Comparison of ENCODE assay signal across 16 cellular contexts in genomic region chrX:14963447-14964236, GRCh38.
DNase-seq lines count a peak whose midpoint lies in the region; ATAC-seq and TF ChIP-seq lines count a peak whose summit lies in the region.
"Had no signal": no experiment of that assay in that cellular context is flagged by ENCODE, and none has a peak within 500 bp of the region (broad histone marks: within the 10 kb centered on the region; RNA-seq: fewer than 3 reads in every experiment).

No MANE protein-coding gene starts in this region.

- H3K4me3 Mint-ChIP-seq in neural crest cell (no peak overlapping the region), GM23338 (no peak overlapping the region)
- H3K4me3 Mint-ChIP-seq: CD8-positive, alpha-beta memory T cell; central memory CD8-positive, alpha-beta T cell; naive B cell had no signal

- no peak overlapping the region for H2AFZ ChIP-seq in GM23338

- no peaks in the 10 kb centered on the region for H3K4me1 ChIP-seq in GM23338 (ENCODE audit: insufficient read depth)
- H3K4me1 ChIP-seq in sigmoid colon = no peaks in the 10 kb centered on the region
- H3K4me1 ChIP-seq: right lobe of liver had no signal

- H3K27me3 Mint-ChIP-seq in neural crest cell (ENCODE audit: low read depth) = no peaks in the 10 kb centered on the region
- no peaks in the 10 kb centered on the region for H3K27me3 Mint-ChIP-seq in GM23338 (ENCODE audit: insufficient read depth, low read depth, poor library complexity)
- H3K27me3 Mint-ChIP-seq: central memory CD8-positive, alpha-beta T cell; naive B cell had no signal

- TF ChIP-seq CTCF in choroid plexus epithelial cell (conservative IDR thresholded peaks at IDR 0.05; ENCODE audit: low read depth, low read length) (no peak), neural crest cell (conservative IDR thresholded peaks at IDR 0.05) (no peak), GM23338 (conservative IDR thresholded peaks at IDR 0.05; ENCODE audit: low read depth in 2 of 2) (no peak), sigmoid colon (IDR thresholded peaks at IDR 0.05) (no peak)

- TF ChIP-seq EP300 in sigmoid colon (IDR thresholded peaks at IDR 0.05) = no peak

- ATAC-seq in GM23338 = no peak
- ATAC-seq: right lobe of liver had no signal

- H3K27me3 ChIP-seq in GM23338 (ENCODE audit: insufficient read depth) (no peaks in the 10 kb centered on the region), sigmoid colon (no peaks in the 10 kb centered on the region)
- H3K27me3 ChIP-seq: MG63, right lobe of liver had no signal

- no peak for TF ChIP-seq POLR2A in sigmoid colon (IDR thresholded peaks at IDR 0.05)

- H3K36me3 Mint-ChIP-seq in neural crest cell (ENCODE audit: low read depth) (no peaks in the 10 kb centered on the region), GM23338 (ENCODE audit: low read depth) (no peaks in the 10 kb centered on the region)
- H3K36me3 Mint-ChIP-seq: CD8-positive, alpha-beta memory T cell; naive B cell had no signal

- H3F3A ChIP-seq in GM23338 (replicated peaks; ENCODE audit: low read depth) = no peaks in the 10 kb centered on the region

- H4K20me1 ChIP-seq in GM23338 (replicated peaks; ENCODE audit: insufficient read depth) = no peaks in the 10 kb centered on the region

- H3K36me3 ChIP-seq in GM23338 (ENCODE audit: insufficient read depth) (no peaks in the 10 kb centered on the region), sigmoid colon (no peaks in the 10 kb centered on the region)
- H3K36me3 ChIP-seq: MG63, right lobe of liver had no signal

- H3K9me3 Mint-ChIP-seq in neural crest cell (peaks cover 5% of the 10 kb centered on the region), GM23338 (no peaks in the 10 kb centered on the region; the same call in 2 of the 3 replicates)
- H3K9me3 Mint-ChIP-seq: central memory CD8-positive, alpha-beta T cell had no signal

- no peaks in the 10 kb centered on the region for H3K79me2 ChIP-seq in GM23338 (replicated peaks; ENCODE audit: insufficient read depth)

- H3K27ac Mint-ChIP-seq in neural crest cell (ENCODE audit: unreplicated experiment) (peak overlapping the region; percentile 84), GM23338 (no peak overlapping the region)
- H3K27ac Mint-ChIP-seq: naive B cell had no signal

- H3K9me2 ChIP-seq in GM23338 (ENCODE audit: insufficient read depth) = no peaks in the 10 kb centered on the region

- WGBS in sigmoid colon, 2 donors = 55 to 67% methylated on average over 1 of the region's 1 CpG

- intact Hi-C loops in sigmoid colon (cut with DNase I) = no loop called here

- DNase-seq in EH (ENCODE audit: low read depth) = peak; percentile 81
- peak; percentile 63 for DNase-seq in NCI-H524 treated with DMSO at 0.1 percent for 48 hours (lab: John Stamatoyannopoulos, UW)
- DNase-seq in choroid plexus epithelial cell (ENCODE audit: low read depth) = peak; percentile 18
- no peak for DNase-seq in neural crest cell (ENCODE audit: low read depth, low spot score)
- no peak for DNase-seq in GM19240 (ENCODE audit: insufficient read length, low spot score)
- DNase-seq in GM23338 (ENCODE audit: low spot score) = no peak
- no peak for DNase-seq in midbrain (lab: John Stamatoyannopoulos, UW)
- DNase-seq in sigmoid colon = no peak
- DNase-seq: activated gamma-delta T cell; CD8-positive, alpha-beta memory T cell; MG63; naive B cell; NCI-H2171; right lobe of liver; T-helper 9 cell had no signal

- H3K27ac ChIP-seq in GM23338 (ENCODE audit: low read depth) = no peak overlapping the region
- H3K27ac ChIP-seq in sigmoid colon = no peak overlapping the region
- H3K27ac ChIP-seq: right lobe of liver had no signal

- no peak overlapping the region for H3K4me3 ChIP-seq in choroid plexus epithelial cell (ENCODE audit: low read depth, low read length)
- H3K4me3 ChIP-seq in GM23338 = no peak overlapping the region
- H3K4me3 ChIP-seq in sigmoid colon = no peak overlapping the region
- H3K4me3 ChIP-seq: MG63, right lobe of liver had no signal

- H3K9me3 ChIP-seq in sigmoid colon = no peaks in the 10 kb centered on the region
- H3K9me3 ChIP-seq: MG63, right lobe of liver had no signal

- no peak overlapping the region for H3K4me2 ChIP-seq in GM23338

- peaks cover 8% of the 10 kb centered on the region for H3K4me1 Mint-ChIP-seq in neural crest cell
- no peaks in the 10 kb centered on the region for H3K4me1 Mint-ChIP-seq in GM23338
- H3K4me1 Mint-ChIP-seq: CD8-positive, alpha-beta memory T cell; central memory CD8-positive, alpha-beta T cell; naive B cell had no signal

TF ChIP-seq in GM23338, 12 proteins besides CTCF, POLR2A, EP300 and RAD21:
- TF ChIP-seq ZNF331 (CRISPR knock-in tag; IDR thresholded peaks at IDR 0.05; ENCODE audit: low read depth) (no peak), ZNF462 (CRISPR knock-in tag; IDR thresholded peaks at IDR 0.05) (no peak), STAT1 (IDR thresholded peaks at IDR 0.05; ENCODE audit: unreplicated experiment) (no peak)

Comparison
In these comparisons a context has a peak if more than half of its experiments do, and no peak if none do; other contexts are left out.
1. DNase-seq: peak in EH (single experiment), NCI-H524 treated with DMSO at 0.1 percent for 48 hours (single experiment) and choroid plexus epithelial cell (single experiment); none in neural crest cell (single experiment), GM19240 (single experiment), GM23338 (single experiment), midbrain (single experiment) and sigmoid colon (single experiment).